25 cellular contexts compared by ENCODE assay signal in genomic region chr9:101275671-101276250, GRCh38.
"Had no signal": no experiment of that assay in that cellular context is flagged by ENCODE, and none has a peak within 500 bp of the region (broad histone marks: within the 10 kb centered on the region; RNA-seq: fewer than 3 reads in every experiment).

No MANE protein-coding gene starts in this region.

- H3K4me3 ChIP-seq: body of pancreas, left lung, lung, sigmoid colon, smooth muscle cell, stomach, thoracic aorta had no signal

- H3K36me3 Mint-ChIP-seq: activated CD4-positive, alpha-beta memory T cell treated with anti-CD3 and anti-CD28 coated beads for 36 hours; stimulated activated memory B cell treated with anti-CD40 and anti-IgM and Interleukin-4, amounts not matched to agents 10 μg/mL and 1 μg/mL and 100 μg/mL, for 72 hours; type B pancreatic cell had no signal

- H3K4me2 ChIP-seq: smooth muscle cell had no signal

- H3K27ac ChIP-seq: body of pancreas, left lung, sigmoid colon, stomach, thoracic aorta had no signal

- DNase-seq: activated CD4-positive, alpha-beta memory T cell treated with anti-CD3 and anti-CD28 coated beads for 36 hours; activated CD4-positive, alpha-beta T cell treated with anti-CD3 and anti-CD28 coated beads for 48 hours; activated effector memory CD4-positive, alpha-beta T cell treated with anti-CD3 and anti-CD28 coated beads, Interleukin-2, amount 50 U/mL, for 16 hours; activated naive CD4-positive, alpha-beta T cell treated with anti-CD3 and anti-CD28 coated beads, Interleukin-2, amount 50 U/mL, for 16 hours; activated naive CD8-positive, alpha-beta T cell treated with anti-CD3 and anti-CD28 coated beads, Interleukin-2, amount 50 U/mL, for 24 hours; body of pancreas; effector memory CD8-positive, alpha-beta T cell; foreskin melanocyte; glutamatergic neuron; hippocampal formation; kidney glomerular epithelial cell; left lung; occipital lobe; sigmoid colon; stimulated activated CD4-positive, alpha-beta T cell treated with anti-CD3 and anti-CD28 coated beads, Interleukin-15, amount 100 ng/mL, for 24 hours; stomach; SW 1271; T-helper 17 cell had no signal

- H3K4me3 Mint-ChIP-seq: activated CD4-positive, alpha-beta memory T cell treated with anti-CD3 and anti-CD28 coated beads for 36 hours; activated naive CD8-positive, alpha-beta T cell treated with anti-CD3 and anti-CD28 coated beads, Interleukin-2, amount 50 U/mL, for 24 hours; effector memory CD8-positive, alpha-beta T cell; nephron; stimulated activated memory B cell treated with anti-CD40 and anti-IgM and Interleukin-4, amounts not matched to agents 10 μg/mL and 1 μg/mL and 100 μg/mL, for 72 hours; T-helper 17 cell; type B pancreatic cell had no signal

- H3K9me3 ChIP-seq: body of pancreas, left lung, sigmoid colon, thoracic aorta had no signal

- H3K36me3 ChIP-seq: left lung, sigmoid colon, stomach, thoracic aorta had no signal

- H3K9me3 Mint-ChIP-seq: activated CD4-positive, alpha-beta memory T cell treated with anti-CD3 and anti-CD28 coated beads for 36 hours; type B pancreatic cell had no signal

- H3K27ac Mint-ChIP-seq: activated CD4-positive, alpha-beta memory T cell treated with anti-CD3 and anti-CD28 coated beads for 36 hours; activated naive CD8-positive, alpha-beta T cell treated with anti-CD3 and anti-CD28 coated beads, Interleukin-2, amount 50 U/mL, for 24 hours; effector memory CD8-positive, alpha-beta T cell; nephron; stimulated activated memory B cell treated with anti-CD40 and anti-IgM and Interleukin-4, amounts not matched to agents 10 μg/mL and 1 μg/mL and 100 μg/mL, for 72 hours; T-helper 17 cell; type B pancreatic cell had no signal

- ATAC-seq: activated naive CD8-positive, alpha-beta T cell treated with anti-CD3 and anti-CD28 coated beads, Interleukin-2, amount 50 U/mL, for 24 hours; body of pancreas; effector memory CD8-positive, alpha-beta T cell; esophagus mucosa; left lung; T-helper 17 cell had no signal

- H3K27me3 ChIP-seq: body of pancreas, left lung, sigmoid colon had no signal

- H3K4me1 Mint-ChIP-seq: activated naive CD8-positive, alpha-beta T cell treated with anti-CD3 and anti-CD28 coated beads, Interleukin-2, amount 50 U/mL, for 24 hours; nephron; T-helper 17 cell had no signal

- H3K4me1 ChIP-seq: body of pancreas, left lung, sigmoid colon, stomach had no signal
